Comparison of ENCODE assay signal across 10 cellular contexts in the genomic region with DNA sequence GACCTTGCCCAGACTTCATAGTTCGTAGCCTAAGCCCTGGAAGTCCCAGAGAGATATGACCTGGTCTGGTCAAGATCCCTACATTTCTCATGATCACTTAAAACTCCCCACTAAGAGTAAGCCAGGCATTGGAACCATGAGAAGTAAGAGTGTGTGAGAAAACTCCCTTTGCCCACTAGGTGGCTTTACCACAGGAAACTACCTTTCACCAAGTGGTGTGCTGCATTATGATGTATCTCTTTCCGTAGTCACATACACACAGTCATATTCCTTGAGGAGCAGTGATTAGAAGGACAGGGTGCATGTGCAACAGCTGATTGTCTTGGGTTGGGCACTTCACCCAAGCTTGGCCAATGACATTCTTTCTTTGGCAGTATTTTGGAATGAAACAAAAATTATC.
DNase-seq lines count a peak whose midpoint lies in the region; ATAC-seq, FAIRE-seq and TF ChIP-seq lines count a peak whose summit lies in the region.
"Had no signal": no experiment of that assay in that cellular context is flagged by ENCODE, and none has a peak within 500 bp of the region (broad histone marks: within the 10 kb centered on the region; RNA-seq: fewer than 3 reads in every experiment).

No MANE protein-coding gene starts in this region.

- no peak for TF ChIP-seq EP300 in GM12878 (IDR thresholded peaks at IDR 0.05; ENCODE audit: borderline replicate concordance in 1 of 2, control insufficient read depth in 1 of 2, low read depth in 2 of 2, low read length in 2 of 2)

- RAD21 ChIA-PET in GM12878 (lab: Charles Lee; ENCODE audit: unreplicated experiment) = no interaction called here

- SMC1A ChIA-PET in GM12878 (lab: Charles Lee; ENCODE audit: uncharacterized antibody, unreplicated experiment) = interaction anchor here (0.8 kb wide), 1 partner anchor 48 kb away, joined by 3 read pairs; no protein-coding TSS in a partner anchor

- H3K27me3 ChIP-seq in GM12878 (replicated peaks in 1 of 2; ENCODE audit: control insufficient read depth in 2 of 2, insufficient read depth in 2 of 2, low read length in 1 of 2) (no peaks in the 10 kb centered on the region), mesendoderm (ENCODE audit: insufficient read depth, low read length, poor library complexity) (no peaks in the 10 kb centered on the region), testis (no peaks in the 10 kb centered on the region)

- H2BK5ac ChIP-seq in mesendoderm (ENCODE audit: low read length) = no peak overlapping the region

- no peak overlapping the region for H2BK120ac ChIP-seq in mesendoderm (ENCODE audit: low read depth, low read length)

- no peak overlapping the region for H3K18ac ChIP-seq in mesendoderm (ENCODE audit: low read length)

- no peak overlapping the region for H3K56ac ChIP-seq in mesendoderm (ENCODE audit: low read length)

- H3K79me2 ChIP-seq in GM12878 (ENCODE audit: control insufficient read depth, insufficient read depth, low read length) (no peaks in the 10 kb centered on the region), mesendoderm (ENCODE audit: control insufficient read depth, insufficient read depth, low read length) (no peaks in the 10 kb centered on the region)

- H2AFZ ChIP-seq in GM12878 (ENCODE audit: control insufficient read depth, low read depth, low read length) = no peak overlapping the region

- no peak overlapping the region for H3K23ac ChIP-seq in mesendoderm (ENCODE audit: low read length)

- no peak for FAIRE-seq in GM12878 (lab: Jason Lieb, UNC)
- FAIRE-seq: TTC549 had no signal

- no peak overlapping the region for H3K4me3 ChIP-seq in GM12878
- H3K4me3 ChIP-seq in mesendoderm (ENCODE audit: low read length) = no peak overlapping the region
- H3K4me3 ChIP-seq in testis = no peak overlapping the region

- in situ Hi-C loops in GM12878 (cut with MboI) = no loop called here

- TF ChIP-seq POLR2A in GM12878 (IDR thresholded peaks at IDR 0.05; ENCODE audit: low read depth, low read length) (no peak), testis (IDR thresholded peaks at IDR 0.05) (no peak)

- no peak for TF ChIP-seq RAD21 in GM12878 (IDR thresholded peaks at IDR 0.05; ENCODE audit: insufficient read depth, low read depth, low read length)

- DNase-seq in GM12878 (ENCODE audit: low read depth, low spot score) (no peak), mesendoderm (peak; percentile 48), testis (no peak), globus pallidus (ENCODE audit: low spot score) (no peak)
- DNase-seq: DMS79 treated with DMSO at 0.1 percent for 48 hours had no signal

- H3K79me1 ChIP-seq in mesendoderm (ENCODE audit: low read length) = no peaks in the 10 kb centered on the region

- H2BK15ac ChIP-seq in mesendoderm (replicated peaks; ENCODE audit: low read depth) = no peak overlapping the region

- H2AK5ac ChIP-seq in mesendoderm (ENCODE audit: low read length) = no peak overlapping the region

- H3K36me3 ChIP-seq in GM12878 (ENCODE audit: control insufficient read depth in 2 of 2, insufficient read depth in 2 of 2, low read length in 1 of 2) = no peaks in the 10 kb centered on the region
- no peaks in the 10 kb centered on the region for H3K36me3 ChIP-seq in mesendoderm (ENCODE audit: control insufficient read depth, insufficient read depth, low read length)
- H3K36me3 ChIP-seq in testis (ENCODE audit: low read depth, missing control alignments) = no peaks in the 10 kb centered on the region

- 21% methylated on average over 2 of the region's 2 CpGs for WGBS in GM12878 (ENCODE audit: insufficient coverage, insufficient replicate concordance, low lambda C conversion rate, missing lambda C conversion rate)
- whole genome bisulfite sequencing in mesendoderm (ENCODE audit: extremely low coverage, insufficient coverage, low lambda C conversion rate) = no CpG with 5 or more reads among the region's 2 CpGs
- 72 to 86% methylated on average over 2 of the region's 2 CpGs for WGBS in testis, 2 donors

- H4K8ac ChIP-seq in mesendoderm (ENCODE audit: low read depth, low read length) = no peak overlapping the region

- H3K4me1 ChIP-seq in GM12878 (ENCODE audit: control insufficient read depth, insufficient read depth, low read length) (no peaks in the 10 kb centered on the region), mesendoderm (ENCODE audit: control insufficient read depth, low read depth, low read length) (no peaks in the 10 kb centered on the region), testis (no peaks in the 10 kb centered on the region)

- H3K9me3 ChIP-seq in GM12878 (replicated peaks; ENCODE audit: control insufficient read depth, insufficient read depth, low read length) (no peaks in the 10 kb centered on the region), testis (no peaks in the 10 kb centered on the region)

- no peak overlapping the region for H4K5ac ChIP-seq in mesendoderm (ENCODE audit: low read length)

- ATAC-seq in GM12878 (peak; percentile 54; the same call in 2 of the 3 replicates), HG03520 (IDR thresholded peaks at IDR 0.05; ENCODE audit: unreplicated experiment) (no peak), GM21367 (IDR thresholded peaks at IDR 0.05; ENCODE audit: unreplicated experiment) (no peak)

- intact Hi-C loops in GM12878 (cut with micrococcal nuclease; ENCODE audit: unreplicated experiment) = no loop called here
- intact Hi-C loops in testis (cut with DNase I; ENCODE audit: low total_unique reads) = no loop called here

- H3K4me2 ChIP-seq in GM12878 (ENCODE audit: control insufficient read depth, insufficient read depth) (no peak overlapping the region), mesendoderm (ENCODE audit: low read length) (no peak overlapping the region)

- BruUV-seq in GM12878 (replicated peaks; lab: Mats Ljungman, UMichigan) = no TSS peak

- TF ChIP-seq CTCF in GM12872 (IDR thresholded peaks at IDR 0.05; ENCODE audit: insufficient read depth, low read depth, low read length) = peak; percentile 59
- peak; percentile 45; the same call in 1 of the 2 replicates for TF ChIP-seq CTCF in LNCAP (IDR thresholded peaks at IDR 0.05)
- peak in 1 of 3 experiments; percentile 16; a peak in 1 of 6 replicates for TF ChIP-seq CTCF in GM12878 (IDR thresholded peaks at IDR 0.05 in 2 of 3, conservative IDR thresholded peaks at IDR 0.05 in 1 of 3; ENCODE audit: control insufficient read depth in 2 of 3, extremely low read depth in 1 of 3, insufficient read depth in 1 of 3, low read depth in 3 of 3, low read length in 3 of 3)
- peak in 1 of 3 experiments; percentile 33 for TF ChIP-seq CTCF in testis (IDR thresholded peaks at IDR 0.05)

- H3K27ac ChIP-seq in GM12878 (ENCODE audit: control insufficient read depth, insufficient read depth) = no peak overlapping the region
- no peak overlapping the region for H3K27ac ChIP-seq in mesendoderm (ENCODE audit: low read depth, low read length)
- no peak overlapping the region for H3K27ac ChIP-seq in testis

- H3K9ac ChIP-seq in GM12878 (ENCODE audit: control insufficient read depth, insufficient read depth, low read length) (no peak overlapping the region), mesendoderm (ENCODE audit: low read length) (no peak overlapping the region)

- POLR2A ChIA-PET in GM12878 (lab: Charles Lee) = no interaction called here

- H4K20me1 ChIP-seq in GM12878 (ENCODE audit: control insufficient read depth, insufficient read depth) = no peaks in the 10 kb centered on the region

- CTCF ChIA-PET in GM12878 (lab: Yijun Ruan, JAX) = interaction anchor here (1.0 to 1.3 kb wide), 2 partner anchors 39 to 42 kb away, joined by 3 read pairs; no protein-coding TSS in a partner anchor

- H3K4ac ChIP-seq in mesendoderm (ENCODE audit: low read depth, low read length) = no peak overlapping the region

TF ChIP-seq in GM12878, 131 proteins besides CTCF, POLR2A, EP300 and RAD21:
- TF ChIP-seq, protein P1, sequence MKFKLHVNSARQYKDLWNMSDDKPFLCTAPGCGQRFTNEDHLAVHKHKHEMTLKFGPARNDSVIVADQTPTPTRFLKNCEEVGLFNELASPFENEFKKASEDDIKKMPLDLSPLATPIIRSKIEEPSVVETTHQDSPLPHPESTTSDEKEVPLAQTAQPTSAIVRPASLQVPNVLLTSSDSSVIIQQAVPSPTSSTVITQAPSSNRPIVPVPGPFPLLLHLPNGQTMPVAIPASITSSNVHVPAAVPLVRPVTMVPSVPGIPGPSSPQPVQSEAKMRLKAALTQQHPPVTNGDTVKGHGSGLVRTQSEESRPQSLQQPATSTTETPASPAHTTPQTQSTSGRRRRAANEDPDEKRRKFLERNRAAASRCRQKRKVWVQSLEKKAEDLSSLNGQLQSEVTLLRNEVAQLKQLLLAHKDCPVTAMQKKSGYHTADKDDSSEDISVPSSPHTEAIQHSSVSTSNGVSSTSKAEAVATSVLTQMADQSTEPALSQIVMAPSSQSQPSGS (IDR thresholded peaks at IDR 0.05; ENCODE audit: low read length) = no peak
- TF ChIP-seq IKZF2 (IDR thresholded peaks at IDR 0.05) = no peak
- no peak for TF ChIP-seq SMAD1 (IDR thresholded peaks at IDR 0.05; ENCODE audit: low read depth, partially characterized antibody)
- no peak for TF ChIP-seq MTA3 (IDR thresholded peaks at IDR 0.05; ENCODE audit: borderline replicate concordance, low read length)
- no peak for TF ChIP-seq TCF3 (IDR thresholded peaks at IDR 0.05; ENCODE audit: borderline replicate concordance, insufficient read depth, low read depth, low read length)
- no peak for TF ChIP-seq ZNF622 (IDR thresholded peaks at IDR 0.05)
- no peak for TF ChIP-seq CBX5 (IDR thresholded peaks at IDR 0.05; ENCODE audit: low read depth)
- no peak for TF ChIP-seq ZNF207 (IDR thresholded peaks at IDR 0.05; ENCODE audit: borderline replicate concordance)
- TF ChIP-seq BMI1 (IDR thresholded peaks at IDR 0.05; ENCODE audit: borderline replicate concordance) = no peak
- no peak for TF ChIP-seq RFX5 (IDR thresholded peaks at IDR 0.05; ENCODE audit: low read depth, low read length)
- TF ChIP-seq RELA (IDR thresholded peaks at IDR 0.05; ENCODE audit: borderline replicate concordance, partially characterized antibody) = no peak
